In genomic region chr19:58278156-58279041, GRCh38 we compare ENCODE assay signal across 8 cellular contexts.
DNase-seq lines count a peak whose midpoint lies in the region; ATAC-seq and FAIRE-seq lines count a peak whose summit lies in the region.

ZNF8 (plus strand) TSS chr19:58278955; CDS start chr19:58279082, 127 bp downstream.

- H3K4me2 ChIP-seq in BLaER1, result peak within 1 kb of the TSS; percentile 94

- H3K4me1 ChIP-seq in BLaER1, result peaks cover 28% of the 10 kb centered on the region

- ATAC-seq in GM19324 (IDR thresholded peaks at IDR 0.05; ENCODE audit: low FRiP score, unreplicated experiment) (peak; percentile 97), HG03460 (IDR thresholded peaks at IDR 0.05; ENCODE audit: unreplicated experiment) (peak; percentile 93)

- peaks cover 70% of the 10 kb centered on the region for H3K9me3 ChIP-seq in BLaER1

- H3K9ac ChIP-seq in BLaER1, result peak within 1 kb of the TSS; percentile 97

- DNase-seq in NCI-H524 treated with DMSO at 0.1 percent for 48 hours (lab: John Stamatoyannopoulos, UW), result peak; percentile 92
- peak; percentile 98 for DNase-seq in activated CD4-positive, alpha-beta T cell treated with anti-CD3 and anti-CD28 coated beads for 48 hours
- DNase-seq in kidney tubule cell (ENCODE audit: low spot score), result peak; percentile 99
- peak; percentile 87 to 89 for DNase-seq in stimulated activated CD4-positive, alpha-beta T cell treated with anti-CD3 and anti-CD28 coated beads, Interleukin-1b, Interleukin-23, amount 100 ng/mL, for 1 hour (ENCODE audit: low read depth in 2 of 2)

- H3K36me3 ChIP-seq in BLaER1, result peaks cover 75% of the 10 kb centered on the region

- FAIRE-seq in colon (lab: Jason Lieb, UNC), result peak; percentile 49

- no peaks in the 10 kb centered on the region; the same call in 1 of the 2 replicates for H4K20me1 ChIP-seq in BLaER1

- no peaks in the 10 kb centered on the region for H3K27me3 ChIP-seq in BLaER1

- H3K27ac ChIP-seq in BLaER1, result peak within 1 kb of the TSS; percentile 95

- peak within 1 kb of the TSS; percentile 96 for H3K4me3 ChIP-seq in BLaER1

Comparison
In these comparisons a context has a peak if more than half of its experiments do, and no peak if none do; other contexts are left out.
1. Peak in every context shown above with its lines: DNase-seq, ATAC-seq, H3K4me3 ChIP-seq and H3K27ac ChIP-seq.